Comparison of ENCODE assay signal across 1 cellular context in genomic region chr11:57972013-57972367, GRCh38.
TF ChIP-seq lines count a peak whose summit lies in the region.

No MANE protein-coding gene starts in this region.

TF ChIP-seq in HepG2, 621 proteins besides CTCF, POLR2A, EP300 and RAD21 (continued from another document and continues in another):
- TF ChIP-seq ZNF280D (CRISPR knock-in tag; IDR thresholded peaks at IDR 0.05) (no peak), BRD4 (CRISPR knock-in tag; IDR thresholded peaks at IDR 0.05) (no peak), KIAA2018 (CRISPR knock-in tag; IDR thresholded peaks at IDR 0.05; ENCODE audit: borderline replicate concordance) (no peak), RFXAP (CRISPR knock-in tag; IDR thresholded peaks at IDR 0.05; ENCODE audit: borderline replicate concordance) (no peak), SPEN (CRISPR knock-in tag; IDR thresholded peaks at IDR 0.05; ENCODE audit: low read depth) (no peak), ZGPAT (CRISPR knock-in tag; IDR thresholded peaks at IDR 0.05) (peak; percentile 35; the same call in 1 of the 2 replicates), HCFC1 (IDR thresholded peaks at IDR 0.05; ENCODE audit: low read depth, low read length) (no peak), PBX3 (CRISPR knock-in tag; IDR thresholded peaks at IDR 0.05; ENCODE audit: borderline replicate concordance) (no peak), FOXO4 (CRISPR knock-in tag; conservative IDR thresholded peaks at IDR 0.05) (no peak), MTF2 (CRISPR knock-in tag; IDR thresholded peaks at IDR 0.05; ENCODE audit: borderline replicate concordance) (no peak), ZHX2 (IDR thresholded peaks at IDR 0.05; ENCODE audit: low read depth) (no peak), ZHX2 (CRISPR knock-in tag; IDR thresholded peaks at IDR 0.05; ENCODE audit: borderline replicate concordance) (no peak), LCORL (IDR thresholded peaks at IDR 0.05) (peak; percentile 76; the same call in 1 of the 2 replicates), LCORL (CRISPR knock-in tag; IDR thresholded peaks at IDR 0.05) (0 out of 2 replicates have a peak, but pooled peaks have one; percentile 23), CHD2 (IDR thresholded peaks at IDR 0.05; ENCODE audit: low read depth, low read length) (no peak), MLX (CRISPR knock-in tag; IDR thresholded peaks at IDR 0.05) (no peak), IRF2 (CRISPR knock-in tag; IDR thresholded peaks at IDR 0.05) (no peak), BORCS8-MEF2B (CRISPR knock-in tag; IDR thresholded peaks at IDR 0.05) (no peak), ZBTB14 (CRISPR knock-in tag; IDR thresholded peaks at IDR 0.05) (no peak), ZFP36 (IDR thresholded peaks at IDR 0.05; ENCODE audit: borderline replicate concordance, low read depth, low read length, partially characterized antibody) (no peak), HDAC6 (IDR thresholded peaks at IDR 0.05; ENCODE audit: low read depth, low read length) (no peak), PHF21A (CRISPR knock-in tag; IDR thresholded peaks at IDR 0.05) (peak; percentile 61; the same call in 1 of the 2 replicates), ZNF503 (CRISPR knock-in tag; IDR thresholded peaks at IDR 0.05) (peak; percentile 65), NR1H2 (CRISPR knock-in tag; IDR thresholded peaks at IDR 0.05; ENCODE audit: borderline replicate concordance, low read depth) (no peak), HDAC1 (CRISPR knock-in tag; IDR thresholded peaks at IDR 0.05) (peak; percentile 40; the same call in 1 of the 2 replicates)
